In the genomic region with DNA sequence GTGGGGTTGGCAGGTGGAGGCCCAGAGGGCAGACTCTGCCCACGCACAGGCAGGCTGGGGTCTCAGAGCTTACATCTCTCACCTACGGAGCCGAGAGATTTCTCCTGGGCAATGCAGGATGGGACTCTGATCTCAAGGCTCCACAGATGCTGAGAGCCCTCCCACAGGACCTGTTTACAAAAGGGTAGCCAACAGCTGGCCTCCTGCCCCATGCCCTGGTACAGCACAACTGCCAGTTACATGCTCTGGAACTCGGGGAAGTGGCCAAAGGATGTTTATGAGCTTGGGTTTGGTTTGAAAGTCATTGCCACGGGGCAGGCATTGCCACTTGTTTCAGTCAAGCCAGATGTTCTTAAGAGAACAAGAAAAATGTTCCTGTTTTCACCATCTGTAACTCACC, we compare ENCODE assay signal across 19 cellular contexts.
DNase-seq lines count a peak whose midpoint lies in the region; ATAC-seq lines count a peak whose summit lies in the region.
"Had no signal": no experiment of that assay in that cellular context is flagged by ENCODE, and none has a peak within 500 bp of the region (broad histone marks: within the 10 kb centered on the region; RNA-seq: fewer than 3 reads in every experiment).

No MANE protein-coding gene starts in this region.

- peak; percentile 46 for DNase-seq in DMS 273 (lab: John Stamatoyannopoulos, UW; ENCODE audit: unreplicated experiment)
- DNase-seq in DMS 273 treated with DMSO at 0.1 percent for 48 hours (lab: John Stamatoyannopoulos, UW), result no peak
- DNase-seq in caudate nucleus (lab: John Stamatoyannopoulos, UW), result peak in 1 of 61 donors; percentile 15
- DNase-seq in NCI-H748 (lab: John Stamatoyannopoulos, UW; ENCODE audit: unreplicated experiment), result no peak
- DNase-seq: activated CD4-positive, alpha-beta T cell treated with anti-CD3 and anti-CD28 coated beads for 48 hours; activated CD8-positive, alpha-beta memory T cell treated with anti-CD3 and anti-CD28 coated beads, Interleukin-2, amount 50 U/mL, for 4 hours; BE2C; colonic mucosa; lower lobe of right lung; NCI-H2171 treated with DMSO at 0.1 percent for 48 hours; stimulated activated CD4-positive, alpha-beta T cell treated with anti-CD3 and anti-CD28 coated beads, Interleukin-4, amount 100 ng/mL, for 1 hour had no signal

- ATAC-seq in GM18517 (IDR thresholded peaks at IDR 0.05; ENCODE audit: unreplicated experiment), result no peak
- no peak for ATAC-seq in activated CD4-positive, CD25-positive, alpha-beta regulatory T cell treated with anti-CD3 and anti-CD28 coated beads, Interleukin-2, amount 50 U/mL, for 24 hours
- ATAC-seq: lower lobe of right lung, pancreas had no signal

- peak overlapping the region in 1 of 2 donors; percentile 40 for H3K4me3 ChIP-seq in stomach smooth muscle (ENCODE audit: low read length in 2 of 2)
- H3K4me3 ChIP-seq: colonic mucosa, lower lobe of right lung, pancreas, SK-N-MC, suprapubic skin had no signal

- no peaks in the 10 kb centered on the region for H3K9me3 ChIP-seq in stomach smooth muscle (ENCODE audit: control insufficient read depth in 2 of 2, low read length in 2 of 2)
- H3K9me3 ChIP-seq: BE2C, colonic mucosa, lower lobe of right lung, pancreas, suprapubic skin had no signal

- H3K27ac ChIP-seq in caudate nucleus (ENCODE audit: low read depth, low read length) (peak overlapping the region; percentile 2), layer of hippocampus (ENCODE audit: low read depth, low read length) (peak overlapping the region; percentile 13), stomach smooth muscle (ENCODE audit: low read length) (peak overlapping the region; percentile 97)
- H3K27ac ChIP-seq: colonic mucosa, KMS-11, lower lobe of right lung, SK-N-MC had no signal

- H3K27me3 ChIP-seq in layer of hippocampus (ENCODE audit: control insufficient read depth, insufficient read depth, low read length) (no peaks in the 10 kb centered on the region), stomach smooth muscle (ENCODE audit: control insufficient read depth in 1 of 2, insufficient read depth in 2 of 2, low read length in 2 of 2) (no peaks in the 10 kb centered on the region)
- H3K27me3 ChIP-seq: BE2C, colonic mucosa, pancreas, suprapubic skin had no signal

- H3K36me3 ChIP-seq in stomach smooth muscle (ENCODE audit: control insufficient read depth in 2 of 2, insufficient read depth in 2 of 2, low read length in 2 of 2), result peaks cover 10 to 18% of the 10 kb centered on the region in 2 donors
- H3K36me3 ChIP-seq: BE2C, colonic mucosa, pancreas had no signal

- peak overlapping the region in 1 of 2 donors; percentile 47 for H3K9ac ChIP-seq in stomach smooth muscle (ENCODE audit: low read length in 2 of 2)
- H3K9ac ChIP-seq: KMS-11 had no signal

- peaks cover 50% of the 10 kb centered on the region for H3K4me1 ChIP-seq in stomach smooth muscle (ENCODE audit: control insufficient read depth, insufficient read depth, low read length)

Comparison
In these comparisons a context has a peak if more than half of its experiments do, and no peak if none do; other contexts are left out.
1. H3K27ac ChIP-seq: peak in every context shown above with its lines; median percentile 97 in stomach smooth muscle; 13 in layer of hippocampus; 2 in caudate nucleus.